In genomic region chr14:68047910-68048309, GRCh38 we compare ENCODE assay signal across 20 cellular contexts.
DNase-seq lines count a peak whose midpoint lies in the region; ATAC-seq and TF ChIP-seq lines count a peak whose summit lies in the region.
"Had no signal": no experiment of that assay in that cellular context is flagged by ENCODE, and none has a peak within 500 bp of the region (broad histone marks: within the 10 kb centered on the region; RNA-seq: fewer than 3 reads in every experiment).

No MANE protein-coding gene starts in this region.

- no peaks in the 10 kb centered on the region for H3K9me3 ChIP-seq in smooth muscle cell (replicated peaks; ENCODE audit: low read depth)

- no peak overlapping the region for H3K9ac ChIP-seq in smooth muscle cell (ENCODE audit: low read depth)

- H3K27ac ChIP-seq in smooth muscle cell (ENCODE audit: low read depth) = no peak overlapping the region
- H3K27ac ChIP-seq: C4-2B, VCaP had no signal

- H3K4me2 ChIP-seq in smooth muscle cell = peak overlapping the region; percentile 0

- H2AFZ ChIP-seq in smooth muscle cell (ENCODE audit: low read depth) = no peak overlapping the region

- H3K79me2 ChIP-seq in smooth muscle cell (ENCODE audit: low read depth) = no peaks in the 10 kb centered on the region

- TF ChIP-seq CTCF in WI38 (IDR thresholded peaks at IDR 0.05; ENCODE audit: low read depth, low read length) (no peak), fibroblast of villous mesenchyme (IDR thresholded peaks at IDR 0.05; ENCODE audit: insufficient read depth, low read depth, low read length) (no peak), smooth muscle cell (IDR thresholded peaks at IDR 0.05; ENCODE audit: borderline replicate concordance, insufficient read depth, poor library complexity, severe bottlenecking) (no peak)

- H3F3A ChIP-seq in smooth muscle cell (ENCODE audit: low read depth) = no peaks in the 10 kb centered on the region

- ATAC-seq in HG03432 (IDR thresholded peaks at IDR 0.05; ENCODE audit: unreplicated experiment) = no peak
- ATAC-seq: left ventricle myocardium superior had no signal

- no peaks in the 10 kb centered on the region for H4K20me1 ChIP-seq in smooth muscle cell (ENCODE audit: low read depth)

- H3K27me3 ChIP-seq in smooth muscle cell (ENCODE audit: low read depth) = no peaks in the 10 kb centered on the region

- peaks cover 19% of the 10 kb centered on the region for H3K4me1 ChIP-seq in smooth muscle cell (ENCODE audit: low read depth)

- H3K36me3 ChIP-seq in smooth muscle cell (ENCODE audit: low read depth) = no peaks in the 10 kb centered on the region

- WGBS in smooth muscle cell (ENCODE audit: low lambda C conversion rate) = 66% methylated on average over 6 of the region's 6 CpGs

- H3K4me3 ChIP-seq in WI38 (ENCODE audit: low read depth, low read length) (peak overlapping the region; percentile 31), fibroblast of villous mesenchyme (ENCODE audit: low read depth, low read length) (no peak overlapping the region), smooth muscle cell (no peak overlapping the region)

- DNase-seq in GM03348 (ENCODE audit: low spot score) (peak; percentile 17), fibroblast of villous mesenchyme (ENCODE audit: low read depth) (peak; percentile 47), smooth muscle cell (lab: John Stamatoyannopoulos, UW; ENCODE audit: unreplicated experiment) (no peak), T-helper 9 cell (no peak)
- no peak for DNase-seq in activated CD4-positive, alpha-beta T cell treated with anti-CD3 and anti-CD28 coated beads for 48 hours
- DNase-seq in activated naive CD4-positive, alpha-beta T cell (lab: John Stamatoyannopoulos, UW) = no peak
- DNase-seq: activated CD8-positive, alpha-beta memory T cell treated with anti-CD3 and anti-CD28 coated beads for 24 hours; anterior cingulate cortex; dermis blood vessel endothelial cell; DMS79 treated with DMSO at 0.1 percent for 48 hours; left ventricle myocardium superior; NCI-H2029; NCI-H510A treated with DMSO at 0.1 percent for 48 hours; OCI-M1; stimulated activated CD4-positive, alpha-beta T cell treated with anti-CD3 and anti-CD28 coated beads, Interleukin-1b, Interleukin-23, amount 100 ng/mL, for 48 hours; substantia nigra had no signal

Comparison
In these comparisons a context has a peak if more than half of its experiments do, and no peak if none do; other contexts are left out.
1. DNase-seq: peak in GM03348 (single experiment) and fibroblast of villous mesenchyme (single experiment); none in smooth muscle cell (single experiment), T-helper 9 cell (single experiment), activated CD4-positive, alpha-beta T cell treated with anti-CD3 and anti-CD28 coated beads for 48 hours (single experiment) and activated naive CD4-positive, alpha-beta T cell (0 of 4).